In genomic region chr6:26156105-26156849, GRCh38 we compare ENCODE assay signal across 1 cellular context.
TF ChIP-seq lines count a peak whose summit lies in the region.

No MANE protein-coding gene starts in this region.

TF ChIP-seq in HepG2, 621 proteins besides CTCF, POLR2A, EP300 and RAD21 (continued from another document and continues in another):
- TF ChIP-seq FUBP1 (CRISPR knock-in tag; IDR thresholded peaks at IDR 0.05; ENCODE audit: borderline replicate concordance), result no peak
- TF ChIP-seq HOXA3 (CRISPR knock-in tag; IDR thresholded peaks at IDR 0.05), result peak; percentile 94
- peak; percentile 93 for TF ChIP-seq HDAC6 (IDR thresholded peaks at IDR 0.05; ENCODE audit: low read depth, low read length)
- peak; percentile 65 for TF ChIP-seq PITX1 (CRISPR knock-in tag; IDR thresholded peaks at IDR 0.05)
- TF ChIP-seq SNAPC2 (CRISPR knock-in tag; IDR thresholded peaks at IDR 0.05), result peak; percentile 98
- TF ChIP-seq KMT2B (CRISPR knock-in tag; IDR thresholded peaks at IDR 0.05), result peak; percentile 65; the same call in 1 of the 2 replicates
- peak; percentile 81 for TF ChIP-seq NR2F2 (IDR thresholded peaks at IDR 0.05; ENCODE audit: borderline replicate concordance, low read depth)
- no peak for TF ChIP-seq NR2F1 (CRISPR knock-in tag; IDR thresholded peaks at IDR 0.05)
- peak; percentile 98 for TF ChIP-seq MLLT10 (CRISPR knock-in tag; IDR thresholded peaks at IDR 0.05)
- peak; percentile 71; the same call in 1 of the 2 replicates for TF ChIP-seq FOXM1 (CRISPR knock-in tag; IDR thresholded peaks at IDR 0.05)
- TF ChIP-seq MYNN (CRISPR knock-in tag; IDR thresholded peaks at IDR 0.05; ENCODE audit: low read depth), result peak; percentile 97
- TF ChIP-seq TFDP2 (CRISPR knock-in tag; IDR thresholded peaks at IDR 0.05), result peak; percentile 75; the same call in 1 of the 2 replicates
- peak; percentile 94 for TF ChIP-seq ZNF883 (CRISPR knock-in tag; IDR thresholded peaks at IDR 0.05; ENCODE audit: not compliant biosample characterization)
- no peak for TF ChIP-seq ADNP (CRISPR knock-in tag; IDR thresholded peaks at IDR 0.05)
- peak; percentile 88 for TF ChIP-seq HIVEP1 (CRISPR knock-in tag; IDR thresholded peaks at IDR 0.05)
- peak; percentile 34 for TF ChIP-seq XRCC5 (optimal IDR thresholded peaks at IDR 0.05; ENCODE audit: low read length)
- TF ChIP-seq MEIS1 (CRISPR knock-in tag; IDR thresholded peaks at IDR 0.05; ENCODE audit: borderline replicate concordance), result peak; percentile 69; the same call in 1 of the 2 replicates
- peak; percentile 89; the same call in 1 of the 2 replicates for TF ChIP-seq MBD4 (IDR thresholded peaks at IDR 0.05; ENCODE audit: borderline replicate concordance, low read length)
- TF ChIP-seq IRF1 (CRISPR knock-in tag; IDR thresholded peaks at IDR 0.05; ENCODE audit: low read depth), result peak; percentile 79; the same call in 1 of the 2 replicates
- peak; percentile 96 for TF ChIP-seq KLF13 (CRISPR knock-in tag; IDR thresholded peaks at IDR 0.05)
- peak; percentile 83 for TF ChIP-seq CSRNP2 (CRISPR knock-in tag; conservative IDR thresholded peaks at IDR 0.05; ENCODE audit: low read depth)
- no peak; the same call in 1 of the 2 replicates for TF ChIP-seq NR2C2 (CRISPR knock-in tag; IDR thresholded peaks at IDR 0.05; ENCODE audit: borderline replicate concordance)
- peak; percentile 98 for TF ChIP-seq NFKB2 (CRISPR knock-in tag; IDR thresholded peaks at IDR 0.05; ENCODE audit: borderline replicate concordance)
- TF ChIP-seq, protein P1, sequence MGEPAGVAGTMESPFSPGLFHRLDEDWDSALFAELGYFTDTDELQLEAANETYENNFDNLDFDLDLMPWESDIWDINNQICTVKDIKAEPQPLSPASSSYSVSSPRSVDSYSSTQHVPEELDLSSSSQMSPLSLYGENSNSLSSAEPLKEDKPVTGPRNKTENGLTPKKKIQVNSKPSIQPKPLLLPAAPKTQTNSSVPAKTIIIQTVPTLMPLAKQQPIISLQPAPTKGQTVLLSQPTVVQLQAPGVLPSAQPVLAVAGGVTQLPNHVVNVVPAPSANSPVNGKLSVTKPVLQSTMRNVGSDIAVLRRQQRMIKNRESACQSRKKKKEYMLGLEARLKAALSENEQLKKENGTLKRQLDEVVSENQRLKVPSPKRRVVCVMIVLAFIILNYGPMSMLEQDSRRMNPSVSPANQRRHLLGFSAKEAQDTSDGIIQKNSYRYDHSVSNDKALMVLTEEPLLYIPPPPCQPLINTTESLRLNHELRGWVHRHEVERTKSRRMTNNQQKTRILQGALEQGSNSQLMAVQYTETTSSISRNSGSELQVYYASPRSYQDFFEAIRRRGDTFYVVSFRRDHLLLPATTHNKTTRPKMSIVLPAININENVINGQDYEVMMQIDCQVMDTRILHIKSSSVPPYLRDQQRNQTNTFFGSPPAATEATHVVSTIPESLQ (CRISPR knock-in tag; conservative IDR thresholded peaks at IDR 0.05), result peak; percentile 95
- TF ChIP-seq, protein P2, sequence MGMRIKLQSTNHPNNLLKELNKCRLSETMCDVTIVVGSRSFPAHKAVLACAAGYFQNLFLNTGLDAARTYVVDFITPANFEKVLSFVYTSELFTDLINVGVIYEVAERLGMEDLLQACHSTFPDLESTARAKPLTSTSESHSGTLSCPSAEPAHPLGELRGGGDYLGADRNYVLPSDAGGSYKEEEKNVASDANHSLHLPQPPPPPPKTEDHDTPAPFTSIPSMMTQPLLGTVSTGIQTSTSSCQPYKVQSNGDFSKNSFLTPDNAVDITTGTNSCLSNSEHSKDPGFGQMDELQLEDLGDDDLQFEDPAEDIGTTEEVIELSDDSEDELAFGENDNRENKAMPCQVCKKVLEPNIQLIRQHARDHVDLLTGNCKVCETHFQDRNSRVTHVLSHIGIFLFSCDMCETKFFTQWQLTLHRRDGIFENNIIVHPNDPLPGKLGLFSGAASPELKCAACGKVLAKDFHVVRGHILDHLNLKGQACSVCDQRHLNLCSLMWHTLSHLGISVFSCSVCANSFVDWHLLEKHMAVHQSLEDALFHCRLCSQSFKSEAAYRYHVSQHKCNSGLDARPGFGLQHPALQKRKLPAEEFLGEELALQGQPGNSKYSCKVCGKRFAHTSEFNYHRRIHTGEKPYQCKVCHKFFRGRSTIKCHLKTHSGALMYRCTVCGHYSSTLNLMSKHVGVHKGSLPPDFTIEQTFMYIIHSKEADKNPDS (CRISPR knock-in tag; IDR thresholded peaks at IDR 0.05), result peak; percentile 79; the same call in 1 of the 2 replicates
- peak; percentile 70 for TF ChIP-seq FOXJ3 (CRISPR knock-in tag; IDR thresholded peaks at IDR 0.05; ENCODE audit: borderline replicate concordance)
- TF ChIP-seq KLF11 (CRISPR knock-in tag; IDR thresholded peaks at IDR 0.05), result peak; percentile 92; the same call in 1 of the 2 replicates
- TF ChIP-seq AGO2 (optimal IDR thresholded peaks at IDR 0.05; ENCODE audit: low read depth, low read length), result peak; percentile 100
- peak; percentile 89 for TF ChIP-seq HNRNPLL (IDR thresholded peaks at IDR 0.05; ENCODE audit: low read depth, low read length, poor library complexity, severe bottlenecking)
- peak; percentile 87 for TF ChIP-seq IKZF5 (CRISPR knock-in tag; IDR thresholded peaks at IDR 0.05)
- peak; percentile 84 for TF ChIP-seq IKZF4 (CRISPR knock-in tag; IDR thresholded peaks at IDR 0.05; ENCODE audit: borderline replicate concordance, low read depth, not compliant biosample characterization)
- peak; percentile 36; the same call in 1 of the 2 replicates for TF ChIP-seq STAT5B (CRISPR knock-in tag; IDR thresholded peaks at IDR 0.05)
- no peak for TF ChIP-seq TCF7L2 (IDR thresholded peaks at IDR 0.05; ENCODE audit: low read depth, low read length)
- TF ChIP-seq ZNF558 (CRISPR knock-in tag; IDR thresholded peaks at IDR 0.05; ENCODE audit: borderline replicate concordance), result peak; percentile 93; the same call in 1 of the 2 replicates
- no peak for TF ChIP-seq HMG20A (CRISPR knock-in tag; IDR thresholded peaks at IDR 0.05; ENCODE audit: borderline replicate concordance)
- no peak for TF ChIP-seq KDM6A (CRISPR knock-in tag; IDR thresholded peaks at IDR 0.05; ENCODE audit: low read depth)
- peak; percentile 82 for TF ChIP-seq KDM1A (CRISPR knock-in tag; IDR thresholded peaks at IDR 0.05)
- TF ChIP-seq EHMT2 (IDR thresholded peaks at IDR 0.05; ENCODE audit: borderline replicate concordance, low read depth, low read length), result no peak
- TF ChIP-seq ZNF703 (CRISPR knock-in tag; IDR thresholded peaks at IDR 0.05; ENCODE audit: borderline replicate concordance), result peak; percentile 31; the same call in 1 of the 2 replicates
- peak; percentile 73 for TF ChIP-seq E2F1 (CRISPR knock-in tag; IDR thresholded peaks at IDR 0.05)
- peak; percentile 74; the same call in 1 of the 2 replicates for TF ChIP-seq GFI1 (CRISPR knock-in tag; IDR thresholded peaks at IDR 0.05; ENCODE audit: borderline replicate concordance)
- peak; percentile 100 for TF ChIP-seq FIP1L1 (IDR thresholded peaks at IDR 0.05; ENCODE audit: borderline replicate concordance, insufficient read depth, low read depth, low read length)
- TF ChIP-seq MTA3 (CRISPR knock-in tag; IDR thresholded peaks at IDR 0.05), result peak; percentile 85; the same call in 1 of the 2 replicates
- TF ChIP-seq, protein P3, sequence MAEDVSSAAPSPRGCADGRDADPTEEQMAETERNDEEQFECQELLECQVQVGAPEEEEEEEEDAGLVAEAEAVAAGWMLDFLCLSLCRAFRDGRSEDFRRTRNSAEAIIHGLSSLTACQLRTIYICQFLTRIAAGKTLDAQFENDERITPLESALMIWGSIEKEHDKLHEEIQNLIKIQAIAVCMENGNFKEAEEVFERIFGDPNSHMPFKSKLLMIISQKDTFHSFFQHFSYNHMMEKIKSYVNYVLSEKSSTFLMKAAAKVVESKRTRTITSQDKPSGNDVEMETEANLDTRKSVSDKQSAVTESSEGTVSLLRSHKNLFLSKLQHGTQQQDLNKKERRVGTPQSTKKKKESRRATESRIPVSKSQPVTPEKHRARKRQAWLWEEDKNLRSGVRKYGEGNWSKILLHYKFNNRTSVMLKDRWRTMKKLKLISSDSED (CRISPR knock-in tag; IDR thresholded peaks at IDR 0.05), result 0 out of 2 replicates have a peak, but pooled peaks have one; percentile 32
- TF ChIP-seq ZFP36L2 (CRISPR knock-in tag; IDR thresholded peaks at IDR 0.05), result no peak; the same call in 1 of the 2 replicates
- no peak; the same call in 1 of the 2 replicates for TF ChIP-seq ZNF468 (CRISPR knock-in tag; IDR thresholded peaks at IDR 0.05)
- TF ChIP-seq MTERF4 (CRISPR knock-in tag; IDR thresholded peaks at IDR 0.05), result peak; percentile 87; the same call in 1 of the 2 replicates
- peak; percentile 77; the same call in 1 of the 2 replicates for TF ChIP-seq ZNF740 (CRISPR knock-in tag; IDR thresholded peaks at IDR 0.05)
- TF ChIP-seq MEIS2 (CRISPR knock-in tag; IDR thresholded peaks at IDR 0.05), result peak; percentile 92
- peak; percentile 73 for TF ChIP-seq FOXO1 (CRISPR knock-in tag; IDR thresholded peaks at IDR 0.05)
- peak; percentile 61; the same call in 1 of the 2 replicates for TF ChIP-seq PAX8 (CRISPR knock-in tag; IDR thresholded peaks at IDR 0.05; ENCODE audit: borderline replicate concordance)
